32 cellular contexts compared by ENCODE assay signal in the genomic region with DNA sequence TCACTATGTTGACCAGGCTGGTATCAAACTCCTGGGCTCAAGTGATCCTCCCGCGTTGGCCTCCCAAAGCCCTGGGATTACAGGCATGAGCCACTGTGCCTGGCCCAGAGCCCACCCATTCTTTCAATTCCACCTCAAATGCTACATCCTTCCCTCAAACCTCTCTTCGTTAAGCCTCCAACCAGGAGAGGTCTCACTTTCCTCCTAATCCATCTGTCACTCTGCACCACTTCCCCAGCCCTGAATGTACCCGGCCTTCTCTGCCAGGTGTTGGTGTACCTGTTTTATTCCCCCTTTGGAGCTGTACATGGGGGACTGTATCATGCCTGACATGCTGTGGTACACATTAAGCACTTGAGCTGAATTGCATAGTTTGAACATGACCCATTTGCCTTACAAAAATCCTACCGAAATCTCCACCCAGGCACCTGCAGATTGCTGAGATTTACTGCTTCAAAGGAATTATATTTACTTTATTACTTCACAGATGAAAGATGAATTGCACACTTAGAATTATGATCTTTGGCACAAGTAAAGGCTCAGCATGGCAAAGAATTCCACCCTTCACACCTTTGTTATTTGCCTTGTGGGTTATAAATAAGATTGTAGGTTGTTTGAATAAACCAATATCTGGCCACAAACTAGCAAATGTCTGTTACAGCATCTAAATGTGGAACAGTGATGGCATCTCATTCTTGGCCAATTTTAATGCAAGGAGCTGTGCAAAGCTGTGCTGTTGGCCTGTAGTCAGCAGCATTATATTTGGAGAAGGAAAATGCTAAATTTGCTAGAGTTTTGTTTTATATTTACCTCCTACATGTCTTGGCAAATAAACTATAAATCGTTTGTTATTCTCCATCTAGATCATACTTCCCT. TPM values are rescaled to one million over a fixed set of nuclear protein-coding genes. Genes with fewer than 3 reads are reported as not detected.
DNase-seq lines count a peak whose midpoint lies in the region; ATAC-seq, FAIRE-seq and TF ChIP-seq lines count a peak whose summit lies in the region.
"Had no signal": no experiment of that assay in that cellular context is flagged by ENCODE, and none has a peak within 500 bp of the region (broad histone marks: within the 10 kb centered on the region; RNA-seq: fewer than 3 reads in every experiment).

No MANE protein-coding gene starts in this region.

- no peak overlapping the region for H3K9ac ChIP-seq in HepG2 (ENCODE audit: insufficient read depth, low read depth, low read length)
- H3K9ac ChIP-seq in mammary epithelial cell (ENCODE audit: insufficient read depth, low read length): no peak overlapping the region

- no peak for DNase-seq in HepG2 (ENCODE audit: low spot score)
- DNase-seq in right lobe of liver: no peak
- DNase-seq in WERI-Rb-1: peak; percentile 63
- DNase-seq in left lung: no peak
- DNase-seq in mammary epithelial cell: no peak
- DNase-seq in NK-92 treated with Interleukin-12 subunit alpha and Interleukin-12 subunit beta, amount 100 ng/mL, for 24 hours (lab: John Stamatoyannopoulos, UW): no peak
- DNase-seq: activated CD4-positive, alpha-beta T cell treated with anti-CD3 and anti-CD28 coated beads for 36 hours; activated CD8-positive, alpha-beta memory T cell treated with anti-CD3 and anti-CD28 coated beads, Interleukin-2, amount 50 U/mL, for 48 hours; activated CD8-positive, alpha-beta T cell treated with anti-CD3 and anti-CD28 coated beads for 36 hours; activated naive CD4-positive, alpha-beta T cell treated with anti-CD3 and anti-CD28 coated beads for 36 hours; AML-193; CD4-positive, alpha-beta T cell; effector CD4-positive, alpha-beta T cell; mesenchymal stem cell; NCI-H1048; NCI-H510A; right cardiac atrium; Right ventricle myocardium superior; stimulated activated CD4-positive, alpha-beta T cell treated with anti-CD3 and anti-CD28 coated beads, Interleukin-12 subunit alpha, Interleukin-12 subunit beta, amount 100 ng/mL, for 4 hours; stimulated activated CD4-positive, alpha-beta T cell treated with anti-CD3 and anti-CD28 coated beads, Interleukin-2, amount 100 ng/mL, for 48 hours; stomach had no signal

- dilution Hi-C loops in mammary epithelial cell (cut with HindIII; ENCODE audit: low sequenced_read_pairs): no loop called here

- no peak for FAIRE-seq in HepG2 (lab: Jason Lieb, UNC)
- FAIRE-seq: A549, colon, GM12892 had no signal

- POLR2A ChIA-PET in HepG2 (lab: Yijun Ruan, JAX): no interaction called here

- H2AFZ ChIP-seq in HepG2 (ENCODE audit: low read length): no peak overlapping the region
- no peak overlapping the region for H2AFZ ChIP-seq in mammary epithelial cell (ENCODE audit: low read depth, low read length)
- H2AFZ ChIP-seq: hepatocyte had no signal

- no peaks in the 10 kb centered on the region for H3K36me3 ChIP-seq in HepG2 (replicated peaks in 1 of 2; ENCODE audit: control insufficient read depth in 1 of 2, insufficient read depth in 2 of 2, low read length in 2 of 2)
- H3K36me3 ChIP-seq in right lobe of liver: no peaks in the 10 kb centered on the region
- no peaks in the 10 kb centered on the region for H3K36me3 ChIP-seq in WERI-Rb-1
- H3K36me3 ChIP-seq in left lung: no peaks in the 10 kb centered on the region
- no peaks in the 10 kb centered on the region for H3K36me3 ChIP-seq in mammary epithelial cell (ENCODE audit: insufficient read depth, low read length)
- H3K36me3 ChIP-seq: breast epithelium, stomach, thyroid gland, vagina had no signal

- no peak overlapping the region for H3K4me2 ChIP-seq in HepG2 (ENCODE audit: low read depth, low read length)
- no peak overlapping the region for H3K4me2 ChIP-seq in mammary epithelial cell (ENCODE audit: insufficient read depth, low read depth, low read length)
- H3K4me2 ChIP-seq: A549, hepatocyte had no signal

- no peak for TF ChIP-seq EP300 in HepG2 (IDR thresholded peaks at IDR 0.05; ENCODE audit: low read depth in 2 of 2, low read length in 2 of 2)
- TF ChIP-seq EP300 in HepG2 (CRISPR knock-in tag; IDR thresholded peaks at IDR 0.05; ENCODE audit: borderline replicate concordance): no peak

- intact Hi-C loops in HepG2 (cut with micrococcal nuclease; ENCODE audit: unreplicated experiment): no loop called here
- intact Hi-C loops in right lobe of liver (cut with DNase I): no loop called here
- intact Hi-C loops in left lung (cut with DNase I): no loop called here
- intact Hi-C loops in mammary epithelial cell (cut with micrococcal nuclease): no loop called here

- H3K4me3 ChIP-seq in HepG2 (replicated peaks in 1 of 3; ENCODE audit: insufficient read depth in 1 of 3, low read depth in 2 of 3, low read length in 3 of 3): no peak overlapping the region
- no peak overlapping the region for H3K4me3 ChIP-seq in right lobe of liver
- no peak overlapping the region for H3K4me3 ChIP-seq in WERI-Rb-1 (ENCODE audit: low read depth, low read length)
- no peak overlapping the region for H3K4me3 ChIP-seq in left lung
- H3K4me3 ChIP-seq in mammary epithelial cell (replicated peaks in 1 of 3; ENCODE audit: insufficient read depth in 1 of 3, low read depth in 2 of 3, low read length in 3 of 3): no peak overlapping the region
- H3K4me3 ChIP-seq: A549, breast epithelium, hepatocyte, stomach, thyroid gland, vagina had no signal

- H3K9me3 ChIP-seq in HepG2 (ENCODE audit: low read length) (no peaks in the 10 kb centered on the region), right lobe of liver (no peaks in the 10 kb centered on the region), WERI-Rb-1 (ENCODE audit: severe bottlenecking) (no peaks in the 10 kb centered on the region), left lung (no peaks in the 10 kb centered on the region), mammary epithelial cell (replicated peaks; ENCODE audit: insufficient read depth, low read length) (no peaks in the 10 kb centered on the region)
- H3K9me3 ChIP-seq: A549, breast epithelium, stomach, thyroid gland, vagina had no signal

- CTCF ChIA-PET in HepG2 (lab: Yijun Ruan, JAX; ENCODE audit: low intra/inter-chr PET ratio, low total read pairs): no interaction called here
- CTCF ChIA-PET in mammary epithelial cell (lab: Charles Lee; ENCODE audit: low non-redundant PET): no interaction called here

- BruUV-seq in HepG2 (replicated peaks; lab: Mats Ljungman, UMichigan) (no TSS peak), mammary epithelial cell (replicated peaks; lab: Mats Ljungman, UMichigan) (no TSS peak)

- in situ Hi-C loops in HepG2 (cut with HindIII; ENCODE audit: extremely low pct_ligation_motif_present, low pct_unique_long_range_greater_than_20kb) (no loop called here), mammary epithelial cell (cut with MboI; ENCODE audit: low sequenced_read_pairs in 2 of 2) (no loop called here)

- TF ChIP-seq CTCF in HepG2 (CRISPR knock-in tag; IDR thresholded peaks at IDR 0.05): no peak
- TF ChIP-seq CTCF in right lobe of liver (IDR thresholded peaks at IDR 0.05): no peak
- peak; percentile 31; the same call in 1 of the 2 replicates for TF ChIP-seq CTCF in WERI-Rb-1 (IDR thresholded peaks at IDR 0.05; ENCODE audit: low read depth, low read length)
- no peak for TF ChIP-seq CTCF in left lung (IDR thresholded peaks at IDR 0.05)
- no peak for TF ChIP-seq CTCF in mammary epithelial cell (conservative IDR thresholded peaks at IDR 0.05 in 1 of 2, IDR thresholded peaks at IDR 0.05 in 1 of 2; ENCODE audit: extremely low read depth in 1 of 2, insufficient read depth in 1 of 2, low read depth in 1 of 2, low read length in 2 of 2)

- TF ChIP-seq POLR2A in HepG2 (IDR thresholded peaks at IDR 0.05; ENCODE audit: insufficient read depth in 1 of 2, low read depth in 2 of 2, low read length in 2 of 2) (no peak), right lobe of liver (IDR thresholded peaks at IDR 0.05) (no peak)

- TF ChIP-seq RAD21 in HepG2 (CRISPR knock-in tag; IDR thresholded peaks at IDR 0.05): no peak

- H3K27me3 ChIP-seq in HepG2 (ENCODE audit: control insufficient read depth in 1 of 2, insufficient read depth in 2 of 2, low read length in 2 of 2): no peaks in the 10 kb centered on the region
- H3K27me3 ChIP-seq in right lobe of liver: no peaks in the 10 kb centered on the region
- H3K27me3 ChIP-seq in WERI-Rb-1 (ENCODE audit: insufficient read depth, low read depth, severe bottlenecking): no peaks in the 10 kb centered on the region
- no peaks in the 10 kb centered on the region for H3K27me3 ChIP-seq in left lung
- peaks cover 2% of the 10 kb centered on the region for H3K27me3 ChIP-seq in mammary epithelial cell (ENCODE audit: insufficient read depth, low read length)
- H3K27me3 ChIP-seq: hepatocyte, thyroid gland, vagina had no signal

- ATAC-seq in HepG2 (no peak), right lobe of liver (no peak), left lung (peak; percentile 69), HG03378 (IDR thresholded peaks at IDR 0.05; ENCODE audit: unreplicated experiment) (no peak), GM19467 (IDR thresholded peaks at IDR 0.05; ENCODE audit: unreplicated experiment) (no peak)
- ATAC-seq: A549; activated CD4-positive, alpha-beta T cell treated with anti-CD3 and anti-CD28 coated beads for 36 hours; activated CD8-positive, alpha-beta T cell treated with anti-CD3 and anti-CD28 coated beads for 36 hours; Panc1; right cardiac atrium had no signal

- no peaks in the 10 kb centered on the region for H4K20me1 ChIP-seq in HepG2 (ENCODE audit: insufficient read depth, low read length)
- H4K20me1 ChIP-seq in mammary epithelial cell (ENCODE audit: insufficient read depth, low read length): no peaks in the 10 kb centered on the region

- 45% methylated on average over 6 of the region's 6 CpGs for WGBS in HepG2 (ENCODE audit: low lambda C conversion rate)
- 70% methylated on average over 5 of the region's 6 CpGs for whole genome bisulfite sequencing in right lobe of liver (ENCODE audit: insufficient coverage, low coverage, low lambda C conversion rate, missing lambda C conversion rate)
- WGBS in mammary epithelial cell (ENCODE audit: low coverage, missing lambda C conversion rate): 57% methylated on average over 6 of the region's 6 CpGs

- H3K27ac ChIP-seq in HepG2 (ENCODE audit: extremely low read length, insufficient read depth, low read length): no peak overlapping the region
- H3K27ac ChIP-seq in right lobe of liver: no peak overlapping the region
- H3K27ac ChIP-seq in WERI-Rb-1: peak overlapping the region; percentile 91
- H3K27ac ChIP-seq in left lung: no peak overlapping the region
- no peak overlapping the region for H3K27ac ChIP-seq in mammary epithelial cell (ENCODE audit: insufficient read depth, low read depth, low read length)
- H3K27ac ChIP-seq: A549, breast epithelium, hepatocyte, stomach, thyroid gland, vagina had no signal

- H3K79me2 ChIP-seq in HepG2 (ENCODE audit: insufficient read depth, low read length): no peaks in the 10 kb centered on the region
- H3K79me2 ChIP-seq in mammary epithelial cell (ENCODE audit: insufficient read depth, low read length): no peaks in the 10 kb centered on the region
- H3K79me2 ChIP-seq: hepatocyte had no signal

- H3K4me1 ChIP-seq in HepG2 (ENCODE audit: insufficient read depth, low read length) (peaks cover 28% of the 10 kb centered on the region), right lobe of liver (peaks cover 0 to 21% (median 8%) of the 10 kb centered on the region in 4 donors), left lung (no peaks in the 10 kb centered on the region), mammary epithelial cell (ENCODE audit: insufficient read depth, low read length) (no peaks in the 10 kb centered on the region)
- H3K4me1 ChIP-seq: A549, breast epithelium, vagina had no signal

RNA-seq across cellular contexts. Expression of a gene that starts 15.6 kb away (rescaled TPM):
- total RNA-seq in HepG2 (2016; rRNA removed; fragmentation: Illumina TruSeq; extraction: Trizol) (10.4 and 13.3 TPM in 2 replicates), right lobe of liver (10 to 100 TPM in 2 of 6 experiments, 1 to 10 TPM in 4; 5.8 to 14.5 (median 8.3) TPM), left lung (10 to 100 TPM; 10.9 to 24.5 TPM), mammary epithelial cell (10 to 100 TPM in 1 of 2 donors, 1 to 10 TPM in 1; 7.7 to 19.4 TPM)
- total RNA-seq in HepG2 (2016; cell fraction: cytosol; rRNA removed; fragmentation: Illumina TruSeq; extraction: Trizol; ENCODE audit: low read depth): 2.9 and 3.0 TPM in 2 replicates
- total RNA-seq in HepG2 (2016; cell fraction: insoluble cytoplasmic fraction; rRNA removed; fragmentation: Illumina TruSeq; extraction: Trizol): 10.6 and 10.8 TPM in 2 replicates
- 17.8 and 19.7 TPM in 2 replicates for total RNA-seq in HepG2 (2016; cell fraction: membrane; rRNA removed; fragmentation: Illumina TruSeq; extraction: Trizol)
- total RNA-seq in HepG2 (2016; cell fraction: nucleus; rRNA removed; fragmentation: Illumina TruSeq; extraction: Trizol): 8.8 and 10.1 TPM in 2 replicates
- polyA plus RNA-seq in HepG2 (2011; rRNA removed) (12.1 and 17.2 TPM in 2 replicates), mammary epithelial cell (6.8 TPM)
- polyA plus RNA-seq in HepG2 (2011; cell fraction: cytosol; rRNA removed): 7.4 and 8.4 TPM in 2 replicates
- polyA plus RNA-seq in HepG2 (2011; cell fraction: nucleus; rRNA removed): 8.3 and 8.8 TPM in 2 replicates
- 9.8 and 11.3 TPM in 2 replicates for polyA plus RNA-seq in HepG2 (2012)
- polyA plus RNA-seq in HepG2 (2016; cell fraction: cytosol; fragmentation: Illumina TruSeq; extraction: Trizol; ENCODE audit: low read depth): 2.2 and 2.4 TPM in 2 replicates
- polyA plus RNA-seq in HepG2 (2016; cell fraction: insoluble cytoplasmic fraction; fragmentation: Illumina TruSeq; extraction: Trizol; ENCODE audit: low read depth): 12.6 and 14.8 TPM in 2 replicates
- 12.2 and 13.4 TPM in 2 replicates for polyA plus RNA-seq in HepG2 (2016; cell fraction: membrane; fragmentation: Illumina TruSeq; extraction: Trizol; ENCODE audit: low read depth)
- 13.2 and 13.7 TPM in 2 replicates for polyA plus RNA-seq in HepG2 (2016; cell fraction: nucleus; fragmentation: Illumina TruSeq; extraction: Trizol; ENCODE audit: insufficient read depth, low read depth)
- polyA minus RNA-seq in HepG2 (2011; rRNA and poly(A)+ RNA removed; ENCODE audit: low replicate concordance): 12.1 TPM in 1 of 2 replicates, not detected in the other
- 7.7 and 8.0 TPM in 2 replicates for polyA minus RNA-seq in HepG2 (2011; cell fraction: cytosol; rRNA and poly(A)+ RNA removed)
- polyA minus RNA-seq in HepG2 (2011; cell fraction: nucleus; rRNA and poly(A)+ RNA removed): 6.6 and 7.0 TPM in 2 replicates
- polyA minus RNA-seq in mammary epithelial cell: 11.8 TPM
- total RNA-seq: activated naive CD4-positive, alpha-beta T cell treated with anti-CD3 and anti-CD28 coated beads for 36 hours; HT-29 had no signal
